ENCODE assay signal across 1 cellular context in genomic region chr16:11309895-11310633, GRCh38.
A peak's percentile ranks its signal among the peaks of the same experiment; 100 is the strongest.
TF ChIP-seq lines count a peak whose summit lies in the region.

No MANE protein-coding gene starts in this region.

TF ChIP-seq in GM12878, 131 proteins besides CTCF, POLR2A, EP300 and RAD21 (continued from another document and continues in another):
- TF ChIP-seq EZH2 (IDR thresholded peaks at IDR 0.05; ENCODE audit: borderline replicate concordance, control insufficient read depth, low read depth, low read length) (no peak), TBL1XR1 (IDR thresholded peaks at IDR 0.05; ENCODE audit: low read depth, low read length) (no peak; the same call in 1 of the 2 replicates), CHD2 (IDR thresholded peaks at IDR 0.05; ENCODE audit: borderline replicate concordance, low read depth, low read length) (peak; percentile 75), JUNB (IDR thresholded peaks at IDR 0.05) (no peak), WRNIP1 (IDR thresholded peaks at IDR 0.05; ENCODE audit: borderline replicate concordance, low read depth, low read length) (no peak), MTA3 (IDR thresholded peaks at IDR 0.05; ENCODE audit: borderline replicate concordance, low read length) (no peak), POU2F2 (IDR thresholded peaks at IDR 0.05; ENCODE audit: borderline replicate concordance, low read depth, low read length) (peak; percentile 15; the same call in 1 of the 3 replicates), HDAC6 (IDR thresholded peaks at IDR 0.05; ENCODE audit: unreplicated experiment) (no peak), SIN3A (IDR thresholded peaks at IDR 0.05; ENCODE audit: low read depth, low read length) (no peak), BCL3 (IDR thresholded peaks at IDR 0.05; ENCODE audit: borderline replicate concordance, insufficient read depth, low read depth, low read length, poor library complexity, severe bottlenecking) (no peak), CREM (IDR thresholded peaks at IDR 0.05; ENCODE audit: low read depth) (no peak), NBN (IDR thresholded peaks at IDR 0.05) (no peak; the same call in 1 of the 2 replicates), NRF1 (conservative IDR thresholded peaks at IDR 0.05; ENCODE audit: low read depth, low read length) (no peak), SUZ12 (IDR thresholded peaks at IDR 0.05; ENCODE audit: unreplicated experiment) (no peak), CBX5 (IDR thresholded peaks at IDR 0.05; ENCODE audit: low read depth) (no peak), NFYA (IDR thresholded peaks at IDR 0.05; ENCODE audit: borderline replicate concordance, low read depth, low read length) (no peak), FOXM1 (IDR thresholded peaks at IDR 0.05; ENCODE audit: low read depth, low read length) (no peak), TCF7 (IDR thresholded peaks at IDR 0.05; ENCODE audit: borderline replicate concordance) (no peak), LARP7 (IDR thresholded peaks at IDR 0.05) (no peak), YY1 (IDR thresholded peaks at IDR 0.05; ENCODE audit: low read depth, low read length) (no peak), ZBED1 (IDR thresholded peaks at IDR 0.05; ENCODE audit: borderline replicate concordance) (no peak), TAF1 (IDR thresholded peaks at IDR 0.05; ENCODE audit: borderline replicate concordance, low read depth, low read length) (no peak), RELA (IDR thresholded peaks at IDR 0.05; ENCODE audit: borderline replicate concordance, partially characterized antibody) (no peak), ZSCAN29 (IDR thresholded peaks at IDR 0.05) (no peak), BACH1 (IDR thresholded peaks at IDR 0.05; ENCODE audit: borderline replicate concordance) (no peak), HSF1 (IDR thresholded peaks at IDR 0.05; ENCODE audit: low read depth, low read length) (no peak), YBX1 (IDR thresholded peaks at IDR 0.05) (0 out of 2 replicates have a peak, but pooled peaks have one; percentile 11), BRCA1 (IDR thresholded peaks at IDR 0.05; ENCODE audit: low read depth, low read length) (no peak), ELK1 (IDR thresholded peaks at IDR 0.05; ENCODE audit: low read depth, low read length) (no peak), IKZF1 (conservative IDR thresholded peaks at IDR 0.05) (peak; percentile 35), PKNOX1 (IDR thresholded peaks at IDR 0.05) (no peak), SPI1 (IDR thresholded peaks at IDR 0.05; ENCODE audit: borderline replicate concordance, insufficient read depth, low read depth, low read length) (peak; percentile 49; the same call in 1 of the 2 replicates), RUNX3 (IDR thresholded peaks at IDR 0.05; ENCODE audit: low read length) (peak; percentile 59; the same call in 1 of the 2 replicates), CHD1 (IDR thresholded peaks at IDR 0.05; ENCODE audit: low read depth, low read length) (no peak)
- TF ChIP-seq, protein P1, sequence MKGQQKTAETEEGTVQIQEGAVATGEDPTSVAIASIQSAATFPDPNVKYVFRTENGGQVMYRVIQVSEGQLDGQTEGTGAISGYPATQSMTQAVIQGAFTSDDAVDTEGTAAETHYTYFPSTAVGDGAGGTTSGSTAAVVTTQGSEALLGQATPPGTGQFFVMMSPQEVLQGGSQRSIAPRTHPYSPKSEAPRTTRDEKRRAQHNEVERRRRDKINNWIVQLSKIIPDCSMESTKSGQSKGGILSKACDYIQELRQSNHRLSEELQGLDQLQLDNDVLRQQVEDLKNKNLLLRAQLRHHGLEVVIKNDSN (IDR thresholded peaks at IDR 0.05; ENCODE audit: borderline replicate concordance, extremely low read length, insufficient read depth, low read depth, low read length): peak; percentile 47
- TF ChIP-seq, protein P2, sequence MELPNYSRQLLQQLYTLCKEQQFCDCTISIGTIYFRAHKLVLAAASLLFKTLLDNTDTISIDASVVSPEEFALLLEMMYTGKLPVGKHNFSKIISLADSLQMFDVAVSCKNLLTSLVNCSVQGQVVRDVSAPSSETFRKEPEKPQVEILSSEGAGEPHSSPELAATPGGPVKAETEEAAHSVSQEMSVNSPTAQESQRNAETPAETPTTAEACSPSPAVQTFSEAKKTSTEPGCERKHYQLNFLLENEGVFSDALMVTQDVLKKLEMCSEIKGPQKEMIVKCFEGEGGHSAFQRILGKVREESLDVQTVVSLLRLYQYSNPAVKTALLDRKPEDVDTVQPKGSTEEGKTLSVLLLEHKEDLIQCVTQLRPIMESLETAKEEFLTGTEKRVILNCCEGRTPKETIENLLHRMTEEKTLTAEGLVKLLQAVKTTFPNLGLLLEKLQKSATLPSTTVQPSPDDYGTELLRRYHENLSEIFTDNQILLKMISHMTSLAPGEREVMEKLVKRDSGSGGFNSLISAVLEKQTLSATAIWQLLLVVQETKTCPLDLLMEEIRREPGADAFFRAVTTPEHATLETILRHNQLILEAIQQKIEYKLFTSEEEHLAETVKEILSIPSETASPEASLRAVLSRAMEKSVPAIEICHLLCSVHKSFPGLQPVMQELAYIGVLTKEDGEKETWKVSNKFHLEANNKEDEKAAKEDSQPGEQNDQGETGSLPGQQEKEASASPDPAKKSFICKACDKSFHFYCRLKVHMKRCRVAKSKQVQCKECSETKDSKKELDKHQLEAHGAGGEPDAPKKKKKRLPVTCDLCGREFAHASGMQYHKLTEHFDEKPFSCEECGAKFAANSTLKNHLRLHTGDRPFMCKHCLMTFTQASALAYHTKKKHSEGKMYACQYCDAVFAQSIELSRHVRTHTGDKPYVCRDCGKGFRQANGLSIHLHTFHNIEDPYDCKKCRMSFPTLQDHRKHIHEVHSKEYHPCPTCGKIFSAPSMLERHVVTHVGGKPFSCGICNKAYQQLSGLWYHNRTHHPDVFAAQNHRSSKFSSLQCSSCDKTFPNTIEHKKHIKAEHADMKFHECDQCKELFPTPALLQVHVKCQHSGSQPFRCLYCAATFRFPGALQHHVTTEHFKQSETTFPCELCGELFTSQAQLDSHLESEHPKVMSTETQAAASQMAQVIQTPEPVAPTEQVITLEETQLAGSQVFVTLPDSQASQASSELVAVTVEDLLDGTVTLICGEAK (IDR thresholded peaks at IDR 0.05; ENCODE audit: borderline replicate concordance): no peak
- TF ChIP-seq, protein P3, sequence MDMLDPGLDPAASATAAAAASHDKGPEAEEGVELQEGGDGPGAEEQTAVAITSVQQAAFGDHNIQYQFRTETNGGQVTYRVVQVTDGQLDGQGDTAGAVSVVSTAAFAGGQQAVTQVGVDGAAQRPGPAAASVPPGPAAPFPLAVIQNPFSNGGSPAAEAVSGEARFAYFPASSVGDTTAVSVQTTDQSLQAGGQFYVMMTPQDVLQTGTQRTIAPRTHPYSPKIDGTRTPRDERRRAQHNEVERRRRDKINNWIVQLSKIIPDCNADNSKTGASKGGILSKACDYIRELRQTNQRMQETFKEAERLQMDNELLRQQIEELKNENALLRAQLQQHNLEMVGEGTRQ (IDR thresholded peaks at IDR 0.05; ENCODE audit: borderline replicate concordance, low read depth, low read length): peak; percentile 41; the same call in 1 of the 2 replicates
- TF ChIP-seq, protein P4, sequence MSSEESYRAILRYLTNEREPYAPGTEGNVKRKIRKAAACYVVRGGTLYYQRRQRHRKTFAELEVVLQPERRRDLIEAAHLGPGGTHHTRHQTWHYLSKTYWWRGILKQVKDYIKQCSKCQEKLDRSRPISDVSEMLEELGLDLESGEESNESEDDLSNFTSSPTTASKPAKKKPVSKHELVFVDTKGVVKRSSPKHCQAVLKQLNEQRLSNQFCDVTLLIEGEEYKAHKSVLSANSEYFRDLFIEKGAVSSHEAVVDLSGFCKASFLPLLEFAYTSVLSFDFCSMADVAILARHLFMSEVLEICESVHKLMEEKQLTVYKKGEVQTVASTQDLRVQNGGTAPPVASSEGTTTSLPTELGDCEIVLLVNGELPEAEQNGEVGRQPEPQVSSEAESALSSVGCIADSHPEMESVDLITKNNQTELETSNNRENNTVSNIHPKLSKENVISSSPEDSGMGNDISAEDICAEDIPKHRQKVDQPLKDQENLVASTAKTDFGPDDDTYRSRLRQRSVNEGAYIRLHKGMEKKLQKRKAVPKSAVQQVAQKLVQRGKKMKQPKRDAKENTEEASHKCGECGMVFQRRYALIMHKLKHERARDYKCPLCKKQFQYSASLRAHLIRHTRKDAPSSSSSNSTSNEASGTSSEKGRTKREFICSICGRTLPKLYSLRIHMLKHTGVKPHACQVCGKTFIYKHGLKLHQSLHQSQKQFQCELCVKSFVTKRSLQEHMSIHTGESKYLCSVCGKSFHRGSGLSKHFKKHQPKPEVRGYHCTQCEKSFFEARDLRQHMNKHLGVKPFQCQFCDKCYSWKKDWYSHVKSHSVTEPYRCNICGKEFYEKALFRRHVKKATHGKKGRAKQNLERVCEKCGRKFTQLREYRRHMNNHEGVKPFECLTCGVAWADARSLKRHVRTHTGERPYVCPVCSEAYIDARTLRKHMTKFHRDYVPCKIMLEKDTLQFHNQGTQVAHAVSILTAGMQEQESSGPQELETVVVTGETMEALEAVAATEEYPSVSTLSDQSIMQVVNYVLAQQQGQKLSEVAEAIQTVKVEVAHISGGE (CRISPR knock-in tag; IDR thresholded peaks at IDR 0.05): no peak
- TF ChIP-seq, protein P5, sequence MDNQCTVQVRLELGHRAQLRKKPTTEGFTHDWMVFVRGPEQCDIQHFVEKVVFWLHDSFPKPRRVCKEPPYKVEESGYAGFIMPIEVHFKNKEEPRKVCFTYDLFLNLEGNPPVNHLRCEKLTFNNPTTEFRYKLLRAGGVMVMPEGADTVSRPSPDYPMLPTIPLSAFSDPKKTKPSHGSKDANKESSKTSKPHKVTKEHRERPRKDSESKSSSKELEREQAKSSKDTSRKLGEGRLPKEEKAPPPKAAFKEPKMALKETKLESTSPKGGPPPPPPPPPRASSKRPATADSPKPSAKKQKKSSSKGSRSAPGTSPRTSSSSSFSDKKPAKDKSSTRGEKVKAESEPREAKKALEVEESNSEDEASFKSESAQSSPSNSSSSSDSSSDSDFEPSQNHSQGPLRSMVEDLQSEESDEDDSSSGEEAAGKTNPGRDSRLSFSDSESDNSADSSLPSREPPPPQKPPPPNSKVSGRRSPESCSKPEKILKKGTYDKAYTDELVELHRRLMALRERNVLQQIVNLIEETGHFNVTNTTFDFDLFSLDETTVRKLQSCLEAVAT (IDR thresholded peaks at IDR 0.05): 0 out of 2 replicates have a peak, but pooled peaks have one; percentile 24
- TF ChIP-seq, protein P6, sequence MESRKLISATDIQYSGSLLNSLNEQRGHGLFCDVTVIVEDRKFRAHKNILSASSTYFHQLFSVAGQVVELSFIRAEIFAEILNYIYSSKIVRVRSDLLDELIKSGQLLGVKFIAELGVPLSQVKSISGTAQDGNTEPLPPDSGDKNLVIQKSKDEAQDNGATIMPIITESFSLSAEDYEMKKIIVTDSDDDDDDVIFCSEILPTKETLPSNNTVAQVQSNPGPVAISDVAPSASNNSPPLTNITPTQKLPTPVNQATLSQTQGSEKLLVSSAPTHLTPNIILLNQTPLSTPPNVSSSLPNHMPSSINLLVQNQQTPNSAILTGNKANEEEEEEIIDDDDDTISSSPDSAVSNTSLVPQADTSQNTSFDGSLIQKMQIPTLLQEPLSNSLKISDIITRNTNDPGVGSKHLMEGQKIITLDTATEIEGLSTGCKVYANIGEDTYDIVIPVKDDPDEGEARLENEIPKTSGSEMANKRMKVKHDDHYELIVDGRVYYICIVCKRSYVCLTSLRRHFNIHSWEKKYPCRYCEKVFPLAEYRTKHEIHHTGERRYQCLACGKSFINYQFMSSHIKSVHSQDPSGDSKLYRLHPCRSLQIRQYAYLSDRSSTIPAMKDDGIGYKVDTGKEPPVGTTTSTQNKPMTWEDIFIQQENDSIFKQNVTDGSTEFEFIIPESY (IDR thresholded peaks at IDR 0.05): no peak
- TF ChIP-seq, protein P7, sequence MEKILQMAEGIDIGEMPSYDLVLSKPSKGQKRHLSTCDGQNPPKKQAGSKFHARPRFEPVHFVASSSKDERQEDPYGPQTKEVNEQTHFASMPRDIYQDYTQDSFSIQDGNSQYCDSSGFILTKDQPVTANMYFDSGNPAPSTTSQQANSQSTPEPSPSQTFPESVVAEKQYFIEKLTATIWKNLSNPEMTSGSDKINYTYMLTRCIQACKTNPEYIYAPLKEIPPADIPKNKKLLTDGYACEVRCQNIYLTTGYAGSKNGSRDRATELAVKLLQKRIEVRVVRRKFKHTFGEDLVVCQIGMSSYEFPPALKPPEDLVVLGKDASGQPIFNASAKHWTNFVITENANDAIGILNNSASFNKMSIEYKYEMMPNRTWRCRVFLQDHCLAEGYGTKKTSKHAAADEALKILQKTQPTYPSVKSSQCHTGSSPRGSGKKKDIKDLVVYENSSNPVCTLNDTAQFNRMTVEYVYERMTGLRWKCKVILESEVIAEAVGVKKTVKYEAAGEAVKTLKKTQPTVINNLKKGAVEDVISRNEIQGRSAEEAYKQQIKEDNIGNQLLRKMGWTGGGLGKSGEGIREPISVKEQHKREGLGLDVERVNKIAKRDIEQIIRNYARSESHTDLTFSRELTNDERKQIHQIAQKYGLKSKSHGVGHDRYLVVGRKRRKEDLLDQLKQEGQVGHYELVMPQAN (conservative IDR thresholded peaks at IDR 0.05): no peak
